Comparison of ENCODE assay signal across 8 cellular contexts in genomic region chr5:95631991-95632675, GRCh38. TPM values are rescaled to one million over a fixed set of nuclear protein-coding genes. Genes with fewer than 3 reads are reported as not detected.
DNase-seq lines count a peak whose midpoint lies in the region; ATAC-seq and TF ChIP-seq lines count a peak whose summit lies in the region.

No MANE protein-coding gene starts in this region.

- peak overlapping the region; percentile 15 for H3K4me3 Mint-ChIP-seq in T-helper 2 cell treated with Interferon-gamma antibody and Interleukin-4, amounts not matched to agents 5 μg/mL and 100 μg/mL, for 36 hours

- DNase-seq in T-helper 2 cell treated with Interferon-gamma antibody and Interleukin-4, amounts not matched to agents 5 μg/mL and 100 μg/mL, for 36 hours (ENCODE audit: low spot score), result peak; percentile 73
- DNase-seq in astrocyte of the hippocampus (ENCODE audit: low read depth, low spot score) (peak; percentile 40), pulmonary artery endothelial cell (ENCODE audit: low read depth, low spot score) (peak; percentile 37), DMS79 (lab: John Stamatoyannopoulos, UW) (no peak), COLO668 (lab: John Stamatoyannopoulos, UW; ENCODE audit: unreplicated experiment) (no peak), NCI-H1694 treated with DMSO at 0.1 percent for 48 hours (lab: John Stamatoyannopoulos, UW) (no peak)

- TF ChIP-seq POLR2A in GM19099 (IDR thresholded peaks at IDR 0.05; ENCODE audit: extremely low read depth, insufficient read length, low read depth), result peak; percentile 44

- peaks cover 16% of the 10 kb centered on the region for H3K9me3 Mint-ChIP-seq in T-helper 2 cell treated with Interferon-gamma antibody and Interleukin-4, amounts not matched to agents 5 μg/mL and 100 μg/mL, for 36 hours

- peaks cover 12% of the 10 kb centered on the region for H3K4me1 Mint-ChIP-seq in T-helper 2 cell treated with Interferon-gamma antibody and Interleukin-4, amounts not matched to agents 5 μg/mL and 100 μg/mL, for 36 hours (ENCODE audit: low read depth)

- H3K36me3 Mint-ChIP-seq in T-helper 2 cell treated with Interferon-gamma antibody and Interleukin-4, amounts not matched to agents 5 μg/mL and 100 μg/mL, for 36 hours (ENCODE audit: low read depth), result peaks cover 6% of the 10 kb centered on the region

- H3K27ac Mint-ChIP-seq in T-helper 2 cell treated with Interferon-gamma antibody and Interleukin-4, amounts not matched to agents 5 μg/mL and 100 μg/mL, for 36 hours, result peak overlapping the region; percentile 93

- peaks cover 10% of the 10 kb centered on the region for H3K27me3 Mint-ChIP-seq in T-helper 2 cell treated with Interferon-gamma antibody and Interleukin-4, amounts not matched to agents 5 μg/mL and 100 μg/mL, for 36 hours (ENCODE audit: low read depth)

- peak; percentile 96 for ATAC-seq in HG03095 (IDR thresholded peaks at IDR 0.05; ENCODE audit: unreplicated experiment)

RNA-seq across cellular contexts. Expression of gene GPR150, which starts 12.2 kb away (rescaled TPM):
- total RNA-seq in pulmonary artery endothelial cell, result 0.20 and 0.32 TPM in 2 replicates

RNA-seq across cellular contexts. Expression of gene RFESD, which starts 14.4 kb away (rescaled TPM):
- 1.3 and 1.8 TPM in 2 replicates for total RNA-seq in pulmonary artery endothelial cell

RNA-seq across cellular contexts. Expression of gene SPATA9, which starts 50.7 kb away (rescaled TPM):
- 0.11 and 0.13 TPM in 2 replicates for total RNA-seq in pulmonary artery endothelial cell

Comparison
In these comparisons a context has a peak if more than half of its experiments do, and no peak if none do; other contexts are left out.
1. DNase-seq: peak in T-helper 2 cell treated with Interferon-gamma antibody and Interleukin-4, amounts not matched to agents 5 μg/mL and 100 μg/mL, for 36 hours (single experiment), astrocyte of the hippocampus (single experiment) and pulmonary artery endothelial cell (single experiment); none in DMS79 (single experiment), COLO668 (single experiment) and NCI-H1694 treated with DMSO at 0.1 percent for 48 hours (single experiment).